Comparison of ENCODE assay signal across 1 cellular context in genomic region chr3:178260887-178261286, GRCh38.
TF ChIP-seq lines count a peak whose summit lies in the region.

No MANE protein-coding gene starts in this region.

TF ChIP-seq in K562, 482 proteins besides CTCF, POLR2A, EP300 and RAD21 (continued from another document and continues in another):
- TF ChIP-seq CBFA2T2 (conservative IDR thresholded peaks at IDR 0.05), result peak; percentile 87
- no peak for TF ChIP-seq ELK3 (CRISPR knock-in tag; IDR thresholded peaks at IDR 0.05)
- TF ChIP-seq RFX5 (IDR thresholded peaks at IDR 0.05; ENCODE audit: low read depth, low read length), result no peak
- no peak for TF ChIP-seq ZNF449 (CRISPR knock-in tag; IDR thresholded peaks at IDR 0.05)
- TF ChIP-seq KAT8 (IDR thresholded peaks at IDR 0.05; ENCODE audit: low read depth), result no peak
- TF ChIP-seq MTA1 (IDR thresholded peaks at IDR 0.05; ENCODE audit: borderline replicate concordance), result peak; percentile 60; the same call in 1 of the 2 replicates
- 0 out of 2 replicates have a peak, but pooled peaks have one; percentile 24 for TF ChIP-seq ATF7 (IDR thresholded peaks at IDR 0.05)
- TF ChIP-seq MNT (conservative IDR thresholded peaks at IDR 0.05), result peak; percentile 61 to 76
- peak; percentile 52; the same call in 1 of the 2 replicates for TF ChIP-seq FOSL1 (tag; conservative IDR thresholded peaks at IDR 0.05)
- no peak for TF ChIP-seq ZNF398 (CRISPR knock-in tag; IDR thresholded peaks at IDR 0.05)
- no peak for TF ChIP-seq C11orf30 (IDR thresholded peaks at IDR 0.05; ENCODE audit: low read depth)
- no peak for TF ChIP-seq ZSCAN32 (CRISPR knock-in tag; IDR thresholded peaks at IDR 0.05)
- no peak for TF ChIP-seq ZNF324 (CRISPR knock-in tag; IDR thresholded peaks at IDR 0.05)
- no peak for TF ChIP-seq HNRNPL (IDR thresholded peaks at IDR 0.05; ENCODE audit: low read depth, low read length)
- peak; percentile 37; the same call in 1 of the 2 replicates for TF ChIP-seq GABPA (tag; conservative IDR thresholded peaks at IDR 0.05; ENCODE audit: low read depth)
- no peak for TF ChIP-seq ERF (CRISPR knock-in tag; IDR thresholded peaks at IDR 0.05)
- no peak for TF ChIP-seq ETS2 (tag; IDR thresholded peaks at IDR 0.05; ENCODE audit: borderline replicate concordance, poor library complexity, severe bottlenecking)
- TF ChIP-seq CHAMP1 (IDR thresholded peaks at IDR 0.05), result peak; percentile 95
- TF ChIP-seq TBP (optimal IDR thresholded peaks at IDR 0.05; ENCODE audit: low read depth, low read length), result no peak
- TF ChIP-seq ZEB2 (IDR thresholded peaks at IDR 0.05), result peak; percentile 53; the same call in 1 of the 2 replicates
- no peak for TF ChIP-seq ZNF143 (CRISPR knock-in tag; IDR thresholded peaks at IDR 0.05)
- TF ChIP-seq ZNF280A (IDR thresholded peaks at IDR 0.05; ENCODE audit: low read depth, partially characterized antibody), result no peak
- no peak for TF ChIP-seq HOMEZ (CRISPR knock-in tag; IDR thresholded peaks at IDR 0.05)
- peak; percentile 94 for TF ChIP-seq ARID1B (IDR thresholded peaks at IDR 0.05)
- no peak for TF ChIP-seq XRCC4 (IDR thresholded peaks at IDR 0.05; ENCODE audit: extremely low read depth, insufficient read depth, insufficient read length)
- no peak for TF ChIP-seq COPS2 (conservative IDR thresholded peaks at IDR 0.05)
- no peak for TF ChIP-seq CBX8 (IDR thresholded peaks at IDR 0.05; ENCODE audit: borderline replicate concordance, extremely low read depth, low read depth, low read length, poor library complexity, severe bottlenecking)
- TF ChIP-seq TFE3 (CRISPR knock-in tag; IDR thresholded peaks at IDR 0.05), result no peak
- TF ChIP-seq MEIS2 (IDR thresholded peaks at IDR 0.05; ENCODE audit: partially characterized antibody), result peak; percentile 98
- TF ChIP-seq TRIM24 (IDR thresholded peaks at IDR 0.05), result peak; percentile 50 to 77
- no peak for TF ChIP-seq PRDM10 (IDR thresholded peaks at IDR 0.05; ENCODE audit: partially characterized antibody)
- TF ChIP-seq E2F5 (CRISPR knock-in tag; IDR thresholded peaks at IDR 0.05), result no peak
- peak; percentile 44 for TF ChIP-seq POLR2H (tag; IDR thresholded peaks at IDR 0.05; ENCODE audit: low read depth)
